In the genomic region with DNA sequence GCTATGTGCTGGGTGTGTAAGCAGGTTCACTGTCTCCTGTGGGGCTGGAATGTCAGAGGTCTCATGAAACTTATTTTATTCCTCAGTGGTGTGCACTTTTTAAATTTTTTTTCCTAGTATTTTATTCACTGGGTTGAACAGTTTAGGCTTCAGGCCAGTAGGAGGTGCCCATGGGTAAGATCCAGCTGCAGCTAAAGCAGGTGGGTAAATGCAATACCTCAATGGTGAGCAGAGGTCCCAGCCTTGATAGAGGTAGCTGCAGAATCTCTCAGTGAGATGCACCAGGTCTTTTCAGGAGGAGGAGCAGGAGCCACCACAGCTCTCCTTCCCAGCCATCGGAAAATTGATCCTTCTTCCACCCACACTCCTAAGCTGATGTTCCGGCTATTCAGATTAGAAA, we compare ENCODE assay signal across 1 cellular context.
TF ChIP-seq lines count a peak whose summit lies in the region.

No MANE protein-coding gene starts in this region.

TF ChIP-seq in GM12878, 131 proteins besides CTCF, POLR2A, EP300 and RAD21:
- TF ChIP-seq SMC3 (IDR thresholded peaks at IDR 0.05; ENCODE audit: borderline replicate concordance, low read length), result peak; percentile 70; the same call in 1 of the 2 replicates
- no peak for TF ChIP-seq YY1 (IDR thresholded peaks at IDR 0.05; ENCODE audit: low read depth, low read length)
- no peak for TF ChIP-seq ASH2L (IDR thresholded peaks at IDR 0.05; ENCODE audit: borderline replicate concordance, low read depth)
